36 cellular contexts compared by ENCODE assay signal in the genomic region with DNA sequence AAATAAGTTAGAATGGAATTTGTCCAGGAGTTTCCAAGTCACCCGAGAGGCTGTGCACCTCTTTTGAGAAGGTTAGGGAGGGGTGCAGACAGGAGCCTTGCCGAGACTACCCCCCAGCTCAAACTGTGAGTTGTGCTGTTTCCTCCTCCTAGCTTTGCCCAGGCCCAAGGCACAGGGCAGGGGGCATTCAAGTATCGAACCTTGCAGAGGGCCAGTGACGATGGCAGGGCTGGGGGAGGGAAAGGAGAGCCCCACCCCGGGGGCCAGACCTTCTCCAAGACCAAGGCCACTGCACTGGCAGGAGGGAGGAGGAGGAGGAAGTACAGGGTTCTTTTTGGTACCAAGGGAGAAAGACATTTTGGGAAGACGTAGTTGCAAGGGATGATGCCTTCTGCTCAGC.
A peak's percentile ranks its signal among the peaks of the same experiment; 100 is the strongest.
DNase-seq lines count a peak whose midpoint lies in the region; ATAC-seq, FAIRE-seq and TF ChIP-seq lines count a peak whose summit lies in the region.
"Had no signal": no experiment of that assay in that cellular context is flagged by ENCODE, and none has a peak within 500 bp of the region (broad histone marks: within the 10 kb centered on the region; RNA-seq: fewer than 3 reads in every experiment).

No MANE protein-coding gene starts in this region.

- POLR2A ChIA-PET in HepG2 (lab: Yijun Ruan, JAX), result no interaction called here

- intact Hi-C loops in HepG2 (cut with micrococcal nuclease; ENCODE audit: unreplicated experiment), result no loop called here
- intact Hi-C loops in right lobe of liver (cut with DNase I), result no loop called here
- intact Hi-C loops in Calu3 (cut with micrococcal nuclease; ENCODE audit: unreplicated experiment), result no loop called here
- intact Hi-C loops in upper lobe of right lung (cut with DNase I), result no loop called here
- intact Hi-C loops in aorta (cut with DNase I), result no loop called here
- intact Hi-C loops in heart right ventricle (cut with DNase I), result no loop called here

- TF ChIP-seq CTCF in HepG2 (CRISPR knock-in tag; IDR thresholded peaks at IDR 0.05) (no peak), right lobe of liver (IDR thresholded peaks at IDR 0.05) (no peak), Calu3 (IDR thresholded peaks at IDR 0.05; ENCODE audit: unreplicated experiment) (no peak), upper lobe of right lung (IDR thresholded peaks at IDR 0.05) (no peak), heart right ventricle (IDR thresholded peaks at IDR 0.05) (no peak)

- TF ChIP-seq POLR2A in HepG2 (IDR thresholded peaks at IDR 0.05; ENCODE audit: insufficient read depth in 1 of 2, low read depth in 2 of 2, low read length in 2 of 2) (no peak), right lobe of liver (IDR thresholded peaks at IDR 0.05) (no peak)

- H3K36me3 Mint-ChIP-seq in Calu3 (ENCODE audit: insufficient read depth, unreplicated experiment), result no peaks in the 10 kb centered on the region
- H3K36me3 Mint-ChIP-seq: CD14-positive monocyte; CD4-positive, CD25-positive, alpha-beta regulatory T cell; CD8-positive, alpha-beta memory T cell; CD8-positive, alpha-beta T cell had no signal

- H3K27me3 ChIP-seq in HepG2 (ENCODE audit: control insufficient read depth in 1 of 2, insufficient read depth in 2 of 2, low read length in 2 of 2), result no peaks in the 10 kb centered on the region; a peak in 1 of 5 replicates
- H3K27me3 ChIP-seq in right lobe of liver, result no peaks in the 10 kb centered on the region
- H3K27me3 ChIP-seq in upper lobe of right lung, result no peaks in the 10 kb centered on the region
- H3K27me3 ChIP-seq in aorta (ENCODE audit: control insufficient read depth in 1 of 2, insufficient read depth in 2 of 2, low read length in 1 of 2), result no peaks in the 10 kb centered on the region
- peaks cover 0 to 8% (median 4%) of the 10 kb centered on the region in 7 donors for H3K27me3 ChIP-seq in heart right ventricle
- H3K27me3 ChIP-seq: BE2C; BLaER1; BLaER1 treated with 17β-estradiol and CSF1 and Interleukin-3, amounts not matched to agents 10 nM and 100 nM had no signal

- no peaks in the 10 kb centered on the region for H4K20me1 ChIP-seq in HepG2 (ENCODE audit: insufficient read depth, low read length)
- H4K20me1 ChIP-seq: BLaER1; BLaER1 treated with 17β-estradiol and CSF1 and Interleukin-3, amounts not matched to agents 10 nM and 100 nM had no signal

- no peaks in the 10 kb centered on the region for H3K9me3 Mint-ChIP-seq in Calu3 (ENCODE audit: low read depth, unreplicated experiment)

- H2AFZ ChIP-seq in HepG2 (ENCODE audit: low read length), result no peak overlapping the region

- TF ChIP-seq EP300 in HepG2 (IDR thresholded peaks at IDR 0.05; ENCODE audit: low read depth in 2 of 2, low read length in 2 of 2) (no peak), HepG2 (CRISPR knock-in tag; IDR thresholded peaks at IDR 0.05; ENCODE audit: borderline replicate concordance) (no peak)

- H3K27ac Mint-ChIP-seq in Calu3 (ENCODE audit: unreplicated experiment), result peak overlapping the region; percentile 29
- H3K27ac Mint-ChIP-seq: B cell; CD14-positive monocyte; CD4-positive, alpha-beta memory T cell; CD4-positive, alpha-beta T cell; CD8-positive, alpha-beta memory T cell; CD8-positive, alpha-beta T cell had no signal

- peak overlapping the region; percentile 56; the same call in 1 of the 2 replicates for H3K4me2 ChIP-seq in HepG2 (ENCODE audit: low read depth, low read length)
- H3K4me2 ChIP-seq: A549; BLaER1; BLaER1 treated with 17β-estradiol and CSF1 and Interleukin-3, amounts not matched to agents 10 nM and 100 nM had no signal

- peaks cover 20% of the 10 kb centered on the region for H3K9me3 ChIP-seq in HepG2 (ENCODE audit: low read length)
- no peaks in the 10 kb centered on the region for H3K9me3 ChIP-seq in right lobe of liver
- no peaks in the 10 kb centered on the region for H3K9me3 ChIP-seq in upper lobe of right lung
- H3K9me3 ChIP-seq in aorta (ENCODE audit: control insufficient read depth, low read length), result no peaks in the 10 kb centered on the region
- H3K9me3 ChIP-seq in heart right ventricle, result peaks cover 0 to 16% (median 0%) of the 10 kb centered on the region in 11 donors
- H3K9me3 ChIP-seq: A549, BE2C had no signal

- WGBS in HepG2 (ENCODE audit: low lambda C conversion rate), result 47% methylated on average over 6 of the region's 6 CpGs
- WGBS in right lobe of liver (ENCODE audit: insufficient coverage, low coverage, low lambda C conversion rate, missing lambda C conversion rate), result 64% methylated on average over 3 of the region's 6 CpGs
- 89 to 96% methylated on average over 6 of the region's 6 CpGs for WGBS in aorta, 2 donors
- WGBS in heart right ventricle, 2 donors, result 81 to 82% methylated on average over 6 of the region's 6 CpGs

- no peak for FAIRE-seq in HepG2 (lab: Jason Lieb, UNC)
- FAIRE-seq: A204.1, A549, D721Med had no signal

- BruUV-seq in HepG2 (replicated peaks; lab: Mats Ljungman, UMichigan) (no TSS peak), Calu3 (replicated peaks; lab: Mats Ljungman, UMichigan) (no TSS peak)

- no peaks in the 10 kb centered on the region for H3K79me2 ChIP-seq in HepG2 (ENCODE audit: insufficient read depth, low read length)

- H3K36me3 ChIP-seq in HepG2 (replicated peaks in 1 of 2; ENCODE audit: control insufficient read depth in 1 of 2, insufficient read depth in 2 of 2, low read length in 2 of 2) (no peaks in the 10 kb centered on the region), right lobe of liver (no peaks in the 10 kb centered on the region), upper lobe of right lung (no peaks in the 10 kb centered on the region), aorta (ENCODE audit: control insufficient read depth in 1 of 2, insufficient read depth in 2 of 2, low read length in 1 of 2) (no peaks in the 10 kb centered on the region), heart right ventricle (no peaks in the 10 kb centered on the region)
- H3K36me3 ChIP-seq: BE2C; BLaER1; BLaER1 treated with 17β-estradiol and CSF1 and Interleukin-3, amounts not matched to agents 10 nM and 100 nM had no signal

- H3K4me3 ChIP-seq in HepG2 (replicated peaks in 1 of 3; ENCODE audit: insufficient read depth in 1 of 3, low read depth in 2 of 3, low read length in 3 of 3) (peak overlapping the region in 1 of 3 experiments; percentile 52; a peak in 1 of 6 replicates), right lobe of liver (no peak overlapping the region), upper lobe of right lung (no peak overlapping the region), aorta (ENCODE audit: low read length in 2 of 2) (no peak overlapping the region), heart right ventricle (no peak overlapping the region)
- H3K4me3 ChIP-seq: A549; BLaER1; BLaER1 treated with 17β-estradiol and CSF1 and Interleukin-3, amounts not matched to agents 10 nM and 100 nM had no signal

- in situ Hi-C loops in HepG2 (cut with HindIII; ENCODE audit: extremely low pct_ligation_motif_present, low pct_unique_long_range_greater_than_20kb), result no loop called here

- H3K4me1 Mint-ChIP-seq in Calu3 (ENCODE audit: low read depth, unreplicated experiment), result no peaks in the 10 kb centered on the region
- H3K4me1 Mint-ChIP-seq: B cell; CD14-positive monocyte; CD4-positive, alpha-beta memory T cell; CD4-positive, CD25-positive, alpha-beta regulatory T cell; CD8-positive, alpha-beta memory T cell had no signal

- H3K27me3 Mint-ChIP-seq in Calu3 (ENCODE audit: unreplicated experiment), result no peaks in the 10 kb centered on the region
- H3K27me3 Mint-ChIP-seq: B cell; CD4-positive, alpha-beta memory T cell; CD4-positive, alpha-beta T cell; CD4-positive, CD25-positive, alpha-beta regulatory T cell; CD8-positive, alpha-beta memory T cell had no signal

- no peak overlapping the region for H3K9ac ChIP-seq in HepG2 (ENCODE audit: insufficient read depth, low read depth, low read length)
- H3K9ac ChIP-seq: BLaER1; BLaER1 treated with 17β-estradiol and CSF1 and Interleukin-3, amounts not matched to agents 10 nM and 100 nM had no signal

- H3K4me1 ChIP-seq in HepG2 (ENCODE audit: insufficient read depth, low read length) (peaks cover 25% of the 10 kb centered on the region), right lobe of liver (no peaks in the 10 kb centered on the region), upper lobe of right lung (no peaks in the 10 kb centered on the region), aorta (ENCODE audit: control insufficient read depth in 1 of 2, insufficient read depth in 2 of 2, low read length in 2 of 2) (no peaks in the 10 kb centered on the region), heart right ventricle (no peaks in the 10 kb centered on the region)
- H3K4me1 ChIP-seq: BE2C; BLaER1; BLaER1 treated with 17β-estradiol and CSF1 and Interleukin-3, amounts not matched to agents 10 nM and 100 nM had no signal

- H3K4me3 Mint-ChIP-seq in Calu3 (ENCODE audit: low read depth, unreplicated experiment), result no peak overlapping the region
- H3K4me3 Mint-ChIP-seq: B cell; CD14-positive monocyte; CD4-positive, alpha-beta memory T cell; CD4-positive, alpha-beta T cell; CD4-positive, CD25-positive, alpha-beta regulatory T cell; CD8-positive, alpha-beta memory T cell; CD8-positive, alpha-beta T cell had no signal

- DNase-seq in HepG2 (ENCODE audit: low spot score) (no peak), right lobe of liver (no peak), Calu3 (no peak), upper lobe of right lung (peak; percentile 38), aorta (no peak), heart right ventricle (no peak)
- no peak for DNase-seq in stimulated activated CD8-positive, alpha-beta memory T cell treated with anti-CD3 and anti-CD28 coated beads, Interleukin-4, amount 100 ng/mL, for 48 hours
- DNase-seq: 8988T; ACHN; AML-193; BE2C; C1 segment of cervical spinal cord; Caco-2; CD4-positive, alpha-beta memory T cell; CD4-positive, alpha-beta T cell; CD4-positive, CD25-positive, alpha-beta regulatory T cell; CD8-positive, alpha-beta memory T cell; CD8-positive, alpha-beta T cell; COR-L47; DMS 273 treated with DMSO at 0.1 percent for 48 hours; DMS153; DMS53; DMS79; DMS79 treated with DMSO at 0.1 percent for 48 hours; DND-41; EL had no signal

- peak; percentile 26; the same call in 2 of the 3 replicates for ATAC-seq in HepG2
- no peak for ATAC-seq in right lobe of liver
- ATAC-seq in upper lobe of right lung, result no peak
- peak; percentile 15 for ATAC-seq in aorta (ENCODE audit: low FRiP score)
- no peak for ATAC-seq in heart right ventricle
- ATAC-seq in GM18498 (IDR thresholded peaks at IDR 0.05; ENCODE audit: unreplicated experiment), result no peak
- ATAC-seq: A549; CD8-positive, alpha-beta T cell had no signal

- no peak for TF ChIP-seq RAD21 in HepG2 (CRISPR knock-in tag; IDR thresholded peaks at IDR 0.05)

- no peak overlapping the region for H3K27ac ChIP-seq in HepG2 (ENCODE audit: extremely low read length, insufficient read depth, low read length)
- no peak overlapping the region for H3K27ac ChIP-seq in right lobe of liver
- no peak overlapping the region for H3K27ac ChIP-seq in upper lobe of right lung
- H3K27ac ChIP-seq in aorta (ENCODE audit: low read depth in 1 of 2, low read length in 2 of 2), result no peak overlapping the region
- H3K27ac ChIP-seq in heart right ventricle, result no peak overlapping the region
- H3K27ac ChIP-seq: 22Rv1; BLaER1; BLaER1 treated with 17β-estradiol and CSF1 and Interleukin-3, amounts not matched to agents 10 nM and 100 nM; C4-2B had no signal

- CTCF ChIA-PET in HepG2 (lab: Yijun Ruan, JAX; ENCODE audit: low intra/inter-chr PET ratio, low total read pairs) (no interaction called here), Calu3 (lab: Charles Lee) (no interaction called here)

TF ChIP-seq in HepG2, 621 proteins besides CTCF, POLR2A, EP300 and RAD21 (continues in another document):
- TF ChIP-seq ZNF768 (CRISPR knock-in tag; IDR thresholded peaks at IDR 0.05), result no peak

Comparison
In these comparisons a context has a peak if more than half of its experiments do, and no peak if none do; other contexts are left out.
1. ATAC-seq: peak in HepG2 (single experiment) and aorta (single experiment); none in right lobe of liver (0 of 4), upper lobe of right lung (single experiment), heart right ventricle (0 of 8) and GM18498 (single experiment).